ENCODE assay signal across 2 cellular contexts in the genomic region with DNA sequence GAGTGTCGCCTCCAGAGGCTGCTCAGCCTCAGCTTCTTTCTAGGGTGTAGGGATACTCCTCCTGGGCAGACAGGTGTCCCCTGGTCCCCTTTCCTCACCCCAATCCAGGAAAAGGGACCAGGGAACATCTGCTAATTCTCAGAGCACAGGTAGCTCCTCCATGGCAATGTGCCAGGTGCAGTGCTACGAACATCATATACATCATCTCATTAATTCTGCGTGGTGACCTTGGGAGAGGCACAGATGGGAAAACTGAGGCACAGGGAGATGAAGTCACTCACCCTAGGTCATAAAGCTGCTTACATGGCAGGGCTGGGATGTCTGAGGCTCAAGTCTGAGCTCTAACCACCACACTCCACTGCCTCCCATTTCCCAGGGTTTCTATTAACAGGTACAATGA.
TF ChIP-seq lines count a peak whose summit lies in the region.

No MANE protein-coding gene starts in this region.

TF ChIP-seq in SK-N-SH, 30 proteins besides CTCF, POLR2A, EP300 and RAD21 (continued from another document):
- TF ChIP-seq, protein P1, sequence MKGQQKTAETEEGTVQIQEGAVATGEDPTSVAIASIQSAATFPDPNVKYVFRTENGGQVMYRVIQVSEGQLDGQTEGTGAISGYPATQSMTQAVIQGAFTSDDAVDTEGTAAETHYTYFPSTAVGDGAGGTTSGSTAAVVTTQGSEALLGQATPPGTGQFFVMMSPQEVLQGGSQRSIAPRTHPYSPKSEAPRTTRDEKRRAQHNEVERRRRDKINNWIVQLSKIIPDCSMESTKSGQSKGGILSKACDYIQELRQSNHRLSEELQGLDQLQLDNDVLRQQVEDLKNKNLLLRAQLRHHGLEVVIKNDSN (IDR thresholded peaks at IDR 0.05; ENCODE audit: borderline replicate concordance, low read depth), result no peak
- TF ChIP-seq TEAD4 (IDR thresholded peaks at IDR 0.05; ENCODE audit: borderline replicate concordance, insufficient read depth) (no peak), JUND (IDR thresholded peaks at IDR 0.05) (no peak), REST (IDR thresholded peaks at IDR 0.05; ENCODE audit: low read depth, low read length) (no peak), YY1 (IDR thresholded peaks at IDR 0.05; ENCODE audit: low read depth) (no peak), MEF2A (IDR thresholded peaks at IDR 0.05; ENCODE audit: borderline replicate concordance, low read depth) (no peak)
- TF ChIP-seq, protein P2, sequence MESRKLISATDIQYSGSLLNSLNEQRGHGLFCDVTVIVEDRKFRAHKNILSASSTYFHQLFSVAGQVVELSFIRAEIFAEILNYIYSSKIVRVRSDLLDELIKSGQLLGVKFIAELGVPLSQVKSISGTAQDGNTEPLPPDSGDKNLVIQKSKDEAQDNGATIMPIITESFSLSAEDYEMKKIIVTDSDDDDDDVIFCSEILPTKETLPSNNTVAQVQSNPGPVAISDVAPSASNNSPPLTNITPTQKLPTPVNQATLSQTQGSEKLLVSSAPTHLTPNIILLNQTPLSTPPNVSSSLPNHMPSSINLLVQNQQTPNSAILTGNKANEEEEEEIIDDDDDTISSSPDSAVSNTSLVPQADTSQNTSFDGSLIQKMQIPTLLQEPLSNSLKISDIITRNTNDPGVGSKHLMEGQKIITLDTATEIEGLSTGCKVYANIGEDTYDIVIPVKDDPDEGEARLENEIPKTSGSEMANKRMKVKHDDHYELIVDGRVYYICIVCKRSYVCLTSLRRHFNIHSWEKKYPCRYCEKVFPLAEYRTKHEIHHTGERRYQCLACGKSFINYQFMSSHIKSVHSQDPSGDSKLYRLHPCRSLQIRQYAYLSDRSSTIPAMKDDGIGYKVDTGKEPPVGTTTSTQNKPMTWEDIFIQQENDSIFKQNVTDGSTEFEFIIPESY (IDR thresholded peaks at IDR 0.05; ENCODE audit: borderline replicate concordance, low read depth), result no peak

TF ChIP-seq in SK-N-SH treated with all-trans-retinoic acid at 6 μM for 48 hours, 23 proteins besides CTCF, POLR2A, EP300 and RAD21 (continued from another document):
- TF ChIP-seq, protein P3, sequence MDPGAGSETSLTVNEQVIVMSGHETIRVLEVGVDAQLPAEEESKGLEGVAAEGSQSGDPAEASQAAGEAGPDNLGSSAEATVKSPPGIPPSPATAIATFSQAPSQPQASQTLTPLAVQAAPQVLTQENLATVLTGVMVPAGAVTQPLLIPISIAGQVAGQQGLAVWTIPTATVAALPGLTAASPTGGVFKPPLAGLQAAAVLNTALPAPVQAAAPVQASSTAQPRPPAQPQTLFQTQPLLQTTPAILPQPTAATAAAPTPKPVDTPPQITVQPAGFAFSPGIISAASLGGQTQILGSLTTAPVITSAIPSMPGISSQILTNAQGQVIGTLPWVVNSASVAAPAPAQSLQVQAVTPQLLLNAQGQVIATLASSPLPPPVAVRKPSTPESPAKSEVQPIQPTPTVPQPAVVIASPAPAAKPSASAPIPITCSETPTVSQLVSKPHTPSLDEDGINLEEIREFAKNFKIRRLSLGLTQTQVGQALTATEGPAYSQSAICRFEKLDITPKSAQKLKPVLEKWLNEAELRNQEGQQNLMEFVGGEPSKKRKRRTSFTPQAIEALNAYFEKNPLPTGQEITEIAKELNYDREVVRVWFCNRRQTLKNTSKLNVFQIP (CRISPR knock-in tag; IDR thresholded peaks at IDR 0.05; ENCODE audit: borderline replicate concordance, low read depth), result no peak
- TF ChIP-seq ZNF565 (CRISPR knock-in tag; conservative IDR thresholded peaks at IDR 0.05; ENCODE audit: low read depth), result no peak
- TF ChIP-seq, protein P4, sequence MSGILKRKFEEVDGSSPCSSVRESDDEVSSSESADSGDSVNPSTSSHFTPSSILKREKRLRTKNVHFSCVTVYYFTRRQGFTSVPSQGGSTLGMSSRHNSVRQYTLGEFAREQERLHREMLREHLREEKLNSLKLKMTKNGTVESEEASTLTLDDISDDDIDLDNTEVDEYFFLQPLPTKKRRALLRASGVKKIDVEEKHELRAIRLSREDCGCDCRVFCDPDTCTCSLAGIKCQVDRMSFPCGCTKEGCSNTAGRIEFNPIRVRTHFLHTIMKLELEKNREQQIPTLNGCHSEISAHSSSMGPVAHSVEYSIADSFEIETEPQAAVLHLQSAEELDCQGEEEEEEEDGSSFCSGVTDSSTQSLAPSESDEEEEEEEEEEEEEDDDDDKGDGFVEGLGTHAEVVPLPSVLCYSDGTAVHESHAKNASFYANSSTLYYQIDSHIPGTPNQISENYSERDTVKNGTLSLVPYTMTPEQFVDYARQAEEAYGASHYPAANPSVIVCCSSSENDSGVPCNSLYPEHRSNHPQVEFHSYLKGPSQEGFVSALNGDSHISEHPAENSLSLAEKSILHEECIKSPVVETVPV (CRISPR knock-in tag; IDR thresholded peaks at IDR 0.05), result no peak
- no peak for TF ChIP-seq OSR1 (CRISPR knock-in tag; IDR thresholded peaks at IDR 0.05)
- TF ChIP-seq GLIS3 (CRISPR knock-in tag; IDR thresholded peaks at IDR 0.05), result no peak
- no peak for TF ChIP-seq TOX (CRISPR knock-in tag; IDR thresholded peaks at IDR 0.05; ENCODE audit: borderline replicate concordance)
- TF ChIP-seq RARB (CRISPR knock-in tag; IDR thresholded peaks at IDR 0.05), result no peak
- no peak for TF ChIP-seq ZNF8 (CRISPR knock-in tag; IDR thresholded peaks at IDR 0.05)
- TF ChIP-seq TCF4 (CRISPR knock-in tag; IDR thresholded peaks at IDR 0.05; ENCODE audit: borderline replicate concordance), result no peak
